9 cellular contexts compared by ENCODE assay signal in the genomic region with DNA sequence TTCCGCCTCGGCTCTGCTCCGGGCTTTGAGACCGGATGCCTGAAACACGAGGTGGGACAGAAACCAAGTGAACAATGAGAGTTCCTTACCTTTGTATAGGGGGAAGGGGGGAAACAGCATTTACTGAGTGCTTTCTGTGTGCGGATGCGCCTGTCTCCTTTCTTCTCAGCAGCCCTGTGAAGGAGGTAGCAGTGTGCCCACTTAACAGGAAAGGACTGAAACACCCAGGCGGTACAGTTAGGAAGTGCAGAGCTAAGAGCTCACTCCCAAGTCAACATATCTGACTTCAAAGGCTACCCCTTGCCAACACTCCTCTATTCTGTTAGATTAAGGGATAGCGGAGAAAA. TPM values are rescaled to one million over a fixed set of nuclear protein-coding genes. Genes with fewer than 3 reads are reported as not detected.
DNase-seq lines count a peak whose midpoint lies in the region; ATAC-seq, FAIRE-seq and TF ChIP-seq lines count a peak whose summit lies in the region.
"Had no signal": no experiment of that assay in that cellular context is flagged by ENCODE, and none has a peak within 500 bp of the region (broad histone marks: within the 10 kb centered on the region; RNA-seq: fewer than 3 reads in every experiment).

No MANE protein-coding gene starts in this region.

- CTCF ChIA-PET in Panc1 (lab: Charles Lee): interaction anchor here (0.6 to 2.2 kb wide), 3 partner anchors 13 to 748 kb away, joined by 3 to 9 read pairs (median 4); no protein-coding TSS in a partner anchor

- DNase-seq in EH (ENCODE audit: low read depth): peak; percentile 57
- no peak for DNase-seq in Panc1 (ENCODE audit: low read depth, low spot score)
- peak; percentile 44 to 59 for DNase-seq in cardiac fibroblast (ENCODE audit: low read depth in 2 of 2)
- no peak for DNase-seq in kidney
- no peak for DNase-seq in stimulated activated naive CD8-positive, alpha-beta T cell treated with anti-CD3 and anti-CD28 coated beads, Interleukin-15, Interleukin-2, amounts not matched to agents 100 U/mL and 50 U/mL, for 24 hours
- DNase-seq in GM19238 (ENCODE audit: insufficient read length, low spot score): no peak

- H3K4me3 ChIP-seq in Panc1 (ENCODE audit: low read depth in 2 of 2, low read length in 2 of 2): peak overlapping the region; percentile 67 to 73
- H3K4me3 ChIP-seq in cardiac fibroblast (replicated peaks in 1 of 2; ENCODE audit: low read depth in 2 of 2, low read length in 2 of 2): peak overlapping the region; percentile 61 to 62
- peak overlapping the region; percentile 50 to 58 for H3K4me3 ChIP-seq in kidney (ENCODE audit: low read length in 2 of 2)

- in situ Hi-C loops in Panc1 (cut with HindIII; ENCODE audit: low pct_unique_long_range_greater_than_20kb, low sequenced_read_pairs): no loop called here

- H3K9ac ChIP-seq in kidney (ENCODE audit: low read length in 2 of 2): peak overlapping the region; percentile 24 to 34

- no TSS peak for BruUV-seq in Panc1 (replicated peaks; lab: Mats Ljungman, UMichigan)

- H3K36me3 ChIP-seq in Panc1 (ENCODE audit: control insufficient read depth, insufficient read depth, low read length) (no peaks in the 10 kb centered on the region), kidney (ENCODE audit: control insufficient read depth in 1 of 2, insufficient read depth in 2 of 2, low read length in 2 of 2) (no peaks in the 10 kb centered on the region)

- no peak for FAIRE-seq in kidney (lab: Jason Lieb, UNC)
- FAIRE-seq: colon had no signal

- H3K27ac ChIP-seq in Panc1 (ENCODE audit: low read length): peak overlapping the region; percentile 81
- peak overlapping the region; percentile 22 to 37 for H3K27ac ChIP-seq in kidney (ENCODE audit: low read depth in 2 of 2, low read length in 2 of 2)

- TF ChIP-seq CTCF in Panc1 (IDR thresholded peaks at IDR 0.05) (peak; percentile 45), cardiac fibroblast (IDR thresholded peaks at IDR 0.05; ENCODE audit: low read depth, low read length) (peak; percentile 42), kidney (IDR thresholded peaks at IDR 0.05; ENCODE audit: borderline replicate concordance, extremely low read depth, insufficient read depth) (peak; percentile 33)

- 0 out of 2 replicates have a peak, but pooled peaks cover 3% of the 10 kb centered on the region for H3K4me1 ChIP-seq in Panc1 (ENCODE audit: control insufficient read depth, insufficient read depth, low read length)
- H3K4me1 ChIP-seq in kidney (ENCODE audit: control insufficient read depth in 1 of 2, insufficient read depth in 1 of 2, low read depth in 1 of 2, low read length in 2 of 2): peaks cover 0 to 3% of the 10 kb centered on the region in 2 donors

- peak; percentile 16 for ATAC-seq in GM19468 (IDR thresholded peaks at IDR 0.05; ENCODE audit: extremely low read depth, unreplicated experiment)
- peak; percentile 48 for ATAC-seq in HG03469 (IDR thresholded peaks at IDR 0.05; ENCODE audit: unreplicated experiment)
- ATAC-seq in Panc1: peak; percentile 86
- ATAC-seq in stimulated activated naive CD8-positive, alpha-beta T cell treated with anti-CD3 and anti-CD28 coated beads, Interleukin-15, Interleukin-2, amounts not matched to agents 100 U/mL and 50 U/mL, for 24 hours: peak; percentile 61

- H3K9me3 ChIP-seq in Panc1 (ENCODE audit: control insufficient read depth, insufficient read depth, low read depth, low read length): no peaks in the 10 kb centered on the region
- H3K9me3 ChIP-seq in kidney (ENCODE audit: control insufficient read depth in 1 of 2, low read length in 2 of 2): no peaks in the 10 kb centered on the region

- POLR2A ChIA-PET in Panc1 (lab: Charles Lee): interaction anchor here (0.7 kb wide), 1 partner anchor 199 kb away, joined by 9 read pairs; no protein-coding TSS in a partner anchor

- intact Hi-C loops in Panc1 (cut with micrococcal nuclease; ENCODE audit: unreplicated experiment) (no loop called here), kidney (cut with DNase I) (no loop called here)

- no peaks in the 10 kb centered on the region for H3K27me3 ChIP-seq in Panc1 (ENCODE audit: control insufficient read depth, insufficient read depth, low read length)

RNA-seq across cellular contexts. Expression of a gene that starts 43.1 kb away (rescaled TPM):
- total RNA-seq in Panc1 (2021; ENCODE audit: unreplicated experiment) (10.4 TPM), kidney (2.0 TPM)
- 4.1 TPM for polyA plus RNA-seq in Panc1 (2012; ENCODE audit: insufficient read length)
- polyA plus RNA-seq in kidney (ENCODE audit: insufficient read depth, low read depth, low replicate concordance): 1.7 TPM

Comparison
In these comparisons a context has a peak if more than half of its experiments do, and no peak if none do; other contexts are left out.
1. DNase-seq: peak in EH (single experiment) and cardiac fibroblast (2 of 2); none in Panc1 (single experiment), kidney (single experiment), stimulated activated naive CD8-positive, alpha-beta T cell treated with anti-CD3 and anti-CD28 coated beads, Interleukin-15, Interleukin-2, amounts not matched to agents 100 U/mL and 50 U/mL, for 24 hours (single experiment) and GM19238 (single experiment).
2. ATAC-seq: peak in every context shown above with its lines; median percentile 86 in Panc1; 61 in stimulated activated naive CD8-positive, alpha-beta T cell treated with anti-CD3 and anti-CD28 coated beads, Interleukin-15, Interleukin-2, amounts not matched to agents 100 U/mL and 50 U/mL, for 24 hours; 48 in HG03469; 16 in GM19468.
3. Peak in every context shown above with its lines, with median percentiles within 50 percentile points of each other: H3K4me3 ChIP-seq and CTCF ChIP-seq.